ENCODE assay signal across 18 cellular contexts in genomic region chr4:38723726-38724506, GRCh38. TPM values are rescaled to one million over a fixed set of nuclear protein-coding genes. Genes with fewer than 3 reads are reported as not detected.
DNase-seq lines count a peak whose midpoint lies in the region; ATAC-seq and FAIRE-seq lines count a peak whose summit lies in the region.
"Had no signal": no experiment of that assay in that cellular context is flagged by ENCODE, and none has a peak within 500 bp of the region (broad histone marks: within the 10 kb centered on the region; RNA-seq: fewer than 3 reads in every experiment).

No MANE protein-coding gene starts in this region.

- no peaks in the 10 kb centered on the region for H3K36me3 ChIP-seq in BLaER1
- H3K36me3 ChIP-seq in mesenchymal stem cell (ENCODE audit: control insufficient read depth in 1 of 2, insufficient read depth in 2 of 2, low read depth in 1 of 2, low read length in 2 of 2), result no peaks in the 10 kb centered on the region
- H3K36me3 ChIP-seq: upper lobe of right lung had no signal

- no peak for ATAC-seq in GM21529 (IDR thresholded peaks at IDR 0.05; ENCODE audit: unreplicated experiment)
- ATAC-seq: naive thymus-derived CD8-positive, alpha-beta T cell; upper lobe of right lung had no signal

- H3K18ac ChIP-seq in mesenchymal stem cell (ENCODE audit: low read depth in 1 of 2, low read length in 2 of 2), result peak overlapping the region in 1 of 2 experiments; percentile 28

- peak overlapping the region; percentile 57 to 87 for H2BK12ac ChIP-seq in mesenchymal stem cell (ENCODE audit: low read length in 2 of 2)

- no peak overlapping the region for H2BK120ac ChIP-seq in mesenchymal stem cell (ENCODE audit: low read depth, low read length)

- H3K23ac ChIP-seq in mesenchymal stem cell (ENCODE audit: low read length in 2 of 2), result peak overlapping the region in 1 of 2 experiments; percentile 24

- in situ Hi-C loops in KBM-7 (cut with MboI; ENCODE audit: low pct_unique_long_range_greater_than_20kb, low sequenced_read_pairs), result no loop called here

- H3K9me3 ChIP-seq in BLaER1, result peaks cover 20% of the 10 kb centered on the region
- H3K9me3 ChIP-seq in mesenchymal stem cell (ENCODE audit: control insufficient read depth, low read length), result no peaks in the 10 kb centered on the region
- H3K9me3 ChIP-seq: upper lobe of right lung had no signal

- peak overlapping the region; percentile 35 for H4K8ac ChIP-seq in mesenchymal stem cell (ENCODE audit: low read length)

- H2AFZ ChIP-seq in mesenchymal stem cell (ENCODE audit: low read depth, low read length), result no peak overlapping the region

- H3K4me1 ChIP-seq in BLaER1 (peaks cover 23% of the 10 kb centered on the region), mesenchymal stem cell (ENCODE audit: control insufficient read depth, insufficient read depth, low read depth, low read length) (peaks cover 6% of the 10 kb centered on the region)
- H3K4me1 ChIP-seq: upper lobe of right lung had no signal

- H3K79me1 ChIP-seq in mesenchymal stem cell (replicated peaks; ENCODE audit: low read length, poor library complexity, severe bottlenecking), result no peaks in the 10 kb centered on the region

- H3K9ac ChIP-seq in BLaER1 (no peak overlapping the region), mesenchymal stem cell (ENCODE audit: low read length) (no peak overlapping the region)

- no peak overlapping the region for H2BK5ac ChIP-seq in mesenchymal stem cell (ENCODE audit: low read depth, low read length, poor library complexity, severe bottlenecking)

- no peak overlapping the region for H3K4ac ChIP-seq in mesenchymal stem cell (ENCODE audit: low read depth in 1 of 2, low read length in 2 of 2)

- peak overlapping the region; percentile 69 for H2AK5ac ChIP-seq in mesenchymal stem cell (ENCODE audit: low read length, severe bottlenecking)

- peak overlapping the region; percentile 98 for H2BK15ac ChIP-seq in mesenchymal stem cell (ENCODE audit: low read depth, poor library complexity, severe bottlenecking)

- no peak overlapping the region for H3K27ac ChIP-seq in BLaER1
- no peak overlapping the region for H3K27ac ChIP-seq in mesenchymal stem cell (ENCODE audit: low read length, poor library complexity, severe bottlenecking)
- H3K27ac ChIP-seq: upper lobe of right lung had no signal

- DNase-seq in HuH-7 (ENCODE audit: low spot score) (peak; percentile 10), astrocyte of the hippocampus (ENCODE audit: low read depth, low spot score) (peak; percentile 60), mesenchymal stem cell (peak; percentile 29), KBM-7 (no peak), RCC 7860 (ENCODE audit: low spot score) (no peak)
- no peak for DNase-seq in stimulated activated CD4-positive, alpha-beta T cell treated with anti-CD3 and anti-CD28 coated beads, Interleukin-1b, Interleukin-23, amount 100 ng/mL, for 48 hours
- DNase-seq: activated effector memory CD4-positive, alpha-beta T cell treated with Interleukin-2 at 50 U/mL for 16 hours; anterior cingulate cortex; DMS 273 treated with DMSO at 0.1 percent for 48 hours; H9; naive thymus-derived CD8-positive, alpha-beta T cell; NCI-H1092 treated with DMSO at 0.1 percent for 48 hours; SIG-M5; stimulated activated CD4-positive, alpha-beta T cell treated with anti-CD3 and anti-CD28 coated beads, Interleukin-4, amount 100 ng/mL, for 1 hour; upper lobe of right lung had no signal

- H3K27me3 ChIP-seq in BLaER1, result no peaks in the 10 kb centered on the region
- H3K27me3 ChIP-seq in mesenchymal stem cell (ENCODE audit: control insufficient read depth in 1 of 2, insufficient read depth in 1 of 2, low read length in 2 of 2), result no peaks in the 10 kb centered on the region
- H3K27me3 ChIP-seq: upper lobe of right lung had no signal

- peak overlapping the region; percentile 69 for H3K4me2 ChIP-seq in BLaER1
- H3K4me2 ChIP-seq in mesenchymal stem cell (ENCODE audit: low read length, poor library complexity, severe bottlenecking), result no peak overlapping the region

- WGBS in mesenchymal stem cell, result 35% methylated on average over 7 of the region's 7 CpGs

- H4K20me1 ChIP-seq in BLaER1, result no peaks in the 10 kb centered on the region

- no peak overlapping the region for H3K14ac ChIP-seq in mesenchymal stem cell (ENCODE audit: low read length in 2 of 2)

- no peak overlapping the region for H3K4me3 ChIP-seq in BLaER1
- H3K4me3 ChIP-seq in mesenchymal stem cell (ENCODE audit: insufficient read depth in 1 of 2, low read depth in 1 of 2, low read length in 2 of 2), result no peak overlapping the region
- H3K4me3 ChIP-seq: upper lobe of right lung had no signal

- no peak for FAIRE-seq in RCC 7860 (lab: Jason Lieb, UNC)
- FAIRE-seq: colon had no signal

- H4K91ac ChIP-seq in mesenchymal stem cell (ENCODE audit: low read length), result peak overlapping the region; percentile 90

RNA-seq across cellular contexts. Expression of gene TLR10, which starts 58.9 kb away (rescaled TPM):
- polyA plus RNA-seq in mesenchymal stem cell (2013, experiment 1 of 2), result not detected
- not detected for polyA plus RNA-seq in mesenchymal stem cell (2013, experiment 2 of 2)

RNA-seq across cellular contexts. Expression of gene KLF3, which starts 59.9 kb away (rescaled TPM):
- polyA plus RNA-seq in mesenchymal stem cell (2013, experiment 1 of 2), result 35.1 TPM
- 35.0 TPM for polyA plus RNA-seq in mesenchymal stem cell (2013, experiment 2 of 2)

Comparison
In these comparisons a context has a peak if more than half of its experiments do, and no peak if none do; other contexts are left out.
1. DNase-seq: peak in HuH-7 (single experiment), astrocyte of the hippocampus (single experiment) and mesenchymal stem cell (single experiment); none in stimulated activated CD4-positive, alpha-beta T cell treated with anti-CD3 and anti-CD28 coated beads, Interleukin-1b, Interleukin-23, amount 100 ng/mL, for 48 hours (single experiment), KBM-7 (single experiment) and RCC 7860 (single experiment).